In genomic region chr2:231715988-231716616, GRCh38 we compare ENCODE assay signal across 9 cellular contexts. TPM values are rescaled to one million over a fixed set of nuclear protein-coding genes. Genes with fewer than 3 reads are reported as not detected.
DNase-seq lines count a peak whose midpoint lies in the region; ATAC-seq and TF ChIP-seq lines count a peak whose summit lies in the region.
"Had no signal": no experiment of that assay in that cellular context is flagged by ENCODE, and none has a peak within 500 bp of the region (broad histone marks: within the 10 kb centered on the region; RNA-seq: fewer than 3 reads in every experiment).

No MANE protein-coding gene starts in this region.

- H3F3A ChIP-seq in SK-N-SH (replicated peaks; ENCODE audit: insufficient read depth) = peaks cover 27% of the 10 kb centered on the region

- no peaks in the 10 kb centered on the region for H3K27me3 Mint-ChIP-seq in chondrocyte (ENCODE audit: low read depth)

- H3K4me1 Mint-ChIP-seq in chondrocyte (ENCODE audit: low read depth) = peaks cover 46% of the 10 kb centered on the region

- ATAC-seq in SK-N-SH treated with all-trans-retinoic acid at 6 μM for 48 hours (no peak), HG02852 (IDR thresholded peaks at IDR 0.05; ENCODE audit: unreplicated experiment) (no peak)

- H3K79me2 ChIP-seq in SK-N-SH (ENCODE audit: insufficient read depth) (peaks cover 24% of the 10 kb centered on the region), osteoblast (ENCODE audit: insufficient read depth, low read length) (peaks cover 21% of the 10 kb centered on the region), mammary epithelial cell (ENCODE audit: insufficient read depth, low read length) (peaks cover 20% of the 10 kb centered on the region)

- CTCF ChIA-PET in SK-N-SH (lab: Yijun Ruan, JAX) = interaction anchor here (0.5 to 34.6 kb wide), 32 partner anchors 9 to 963 kb away, joined by 3 to 1218 read pairs (median 8); partner anchors contain the start of gene COPS7B
- CTCF ChIA-PET in mammary epithelial cell (lab: Charles Lee; ENCODE audit: low non-redundant PET) = interaction anchor here (2.7 kb wide), 1 partner anchor 38 kb away, joined by 58 read pairs; no protein-coding TSS in a partner anchor

- TF ChIP-seq EP300 in SK-N-SH (IDR thresholded peaks at IDR 0.05; ENCODE audit: borderline replicate concordance in 1 of 2, low read depth in 1 of 2, low read length in 1 of 2) = no peak

- H3K27me3 ChIP-seq in SK-N-SH (ENCODE audit: insufficient read depth) (no peaks in the 10 kb centered on the region), MG63 (no peaks in the 10 kb centered on the region), osteoblast (ENCODE audit: insufficient read depth, low read length) (no peaks in the 10 kb centered on the region), mammary epithelial cell (ENCODE audit: insufficient read depth, low read length) (no peaks in the 10 kb centered on the region)

- H3K36me3 ChIP-seq in SK-N-SH (replicated peaks in 1 of 2; ENCODE audit: control insufficient read depth in 1 of 2, insufficient read depth in 2 of 2, low read length in 1 of 2) (peaks cover 17 to 18% of the 10 kb centered on the region in 2 experiments), MG63 (peaks cover 29% of the 10 kb centered on the region), osteoblast (ENCODE audit: insufficient read depth, low read length) (peaks cover 18% of the 10 kb centered on the region), mammary epithelial cell (ENCODE audit: insufficient read depth, low read length) (peaks cover 8% of the 10 kb centered on the region)

- no TSS peak for BruUV-seq in mammary epithelial cell (replicated peaks; lab: Mats Ljungman, UMichigan)

- intact Hi-C loops in mammary epithelial cell (cut with micrococcal nuclease) = loop anchor here (1.0 kb wide), 3 partner anchors 39 to 153 kb away; no protein-coding TSS in a partner anchor

- TF ChIP-seq CTCF in SK-N-SH (IDR thresholded peaks at IDR 0.05) = no peak
- TF ChIP-seq CTCF in chondrocyte (IDR thresholded peaks at IDR 0.05) = no peak
- no peak for TF ChIP-seq CTCF in osteoblast (IDR thresholded peaks at IDR 0.05; ENCODE audit: extremely low read depth, low read depth, low read length)
- TF ChIP-seq CTCF in mammary epithelial cell (conservative IDR thresholded peaks at IDR 0.05 in 1 of 2, IDR thresholded peaks at IDR 0.05 in 1 of 2; ENCODE audit: extremely low read depth in 1 of 2, insufficient read depth in 1 of 2, low read depth in 1 of 2, low read length in 2 of 2) = no peak

- H4K20me1 ChIP-seq in SK-N-SH (ENCODE audit: insufficient read depth) (peaks cover 39% of the 10 kb centered on the region), osteoblast (ENCODE audit: insufficient read depth, low read length) (peaks cover 24% of the 10 kb centered on the region), mammary epithelial cell (ENCODE audit: insufficient read depth, low read length) (peaks cover 5% of the 10 kb centered on the region)

- H3K9ac ChIP-seq in SK-N-SH (0 out of 2 replicates have a peak overlapping the region, but pooled peaks have one; percentile 11), mammary epithelial cell (ENCODE audit: insufficient read depth, low read length) (no peak overlapping the region)

- H3K4me3 Mint-ChIP-seq in chondrocyte (ENCODE audit: unreplicated experiment) = no peak overlapping the region

- WGBS in SK-N-SH (ENCODE audit: low lambda C conversion rate) = 100% methylated on average over 3 of the region's 8 CpGs
- WGBS in mammary epithelial cell (ENCODE audit: low coverage, missing lambda C conversion rate) = 96% methylated on average over 8 of the region's 8 CpGs

- DNase-seq in SK-N-SH (no peak), MG63 (peak; percentile 48), chondrocyte (ENCODE audit: low spot score) (peak; percentile 81), osteoblast (ENCODE audit: insufficient read length, low spot score, missing footprints) (peak; percentile 88), mammary epithelial cell (no peak), globus pallidus (ENCODE audit: low spot score) (no peak)

- no peaks in the 10 kb centered on the region for H3K9me3 ChIP-seq in SK-N-SH
- H3K9me3 ChIP-seq in MG63 = no peaks in the 10 kb centered on the region
- no peaks in the 10 kb centered on the region for H3K9me3 ChIP-seq in osteoblast (ENCODE audit: low read depth, low read length)
- H3K9me3 ChIP-seq in mammary epithelial cell (replicated peaks; ENCODE audit: insufficient read depth, low read length) = no peaks in the 10 kb centered on the region

- H3K4me2 ChIP-seq in SK-N-SH = no peak overlapping the region
- peak overlapping the region; percentile 52 for H3K4me2 ChIP-seq in osteoblast (ENCODE audit: insufficient read depth, low read length)
- no peak overlapping the region for H3K4me2 ChIP-seq in mammary epithelial cell (ENCODE audit: insufficient read depth, low read depth, low read length)

- H3K9me3 Mint-ChIP-seq in chondrocyte (ENCODE audit: low read depth) = no peaks in the 10 kb centered on the region

- H2AFZ ChIP-seq in SK-N-SH (ENCODE audit: low read depth) (no peak overlapping the region), osteoblast (ENCODE audit: low read length) (peak overlapping the region; percentile 82), mammary epithelial cell (ENCODE audit: low read depth, low read length) (no peak overlapping the region)

- H3K36me3 Mint-ChIP-seq in chondrocyte (ENCODE audit: low read depth) = peaks cover 12% of the 10 kb centered on the region

- in situ Hi-C loops in mammary epithelial cell (cut with MboI; ENCODE audit: low sequenced_read_pairs in 2 of 2) = no loop called here

- no peak for TF ChIP-seq RAD21 in SK-N-SH (IDR thresholded peaks at IDR 0.05; ENCODE audit: low read length)

- H3K27ac Mint-ChIP-seq in chondrocyte (ENCODE audit: unreplicated experiment) = peak overlapping the region; percentile 73

- no peak overlapping the region for H3K27ac ChIP-seq in SK-N-SH (ENCODE audit: low read depth in 2 of 2, low read length in 1 of 2)
- peak overlapping the region; percentile 90 for H3K27ac ChIP-seq in osteoblast (ENCODE audit: low read depth, low read length)
- H3K27ac ChIP-seq in mammary epithelial cell (ENCODE audit: insufficient read depth, low read depth, low read length) = no peak overlapping the region

- dilution Hi-C loops in mammary epithelial cell (cut with HindIII; ENCODE audit: low sequenced_read_pairs) = no loop called here

- H3K9me2 ChIP-seq in SK-N-SH = no peaks in the 10 kb centered on the region

- POLR2A ChIA-PET in SK-N-SH (lab: Yijun Ruan, JAX) = interaction anchor here (0.6 to 3.4 kb wide), 4 partner anchors 8 to 39 kb away, joined by 3 to 20 read pairs (median 12); partner anchors contain the start of gene PTMA

- peaks cover 20 to 31% of the 10 kb centered on the region in 2 experiments; a peak in 3 of 4 replicates for H3K4me1 ChIP-seq in SK-N-SH (ENCODE audit: control insufficient read depth in 1 of 2, insufficient read depth in 2 of 2, low read depth in 1 of 2, low read length in 1 of 2)
- peaks cover 53% of the 10 kb centered on the region for H3K4me1 ChIP-seq in osteoblast (ENCODE audit: insufficient read depth, low read length)
- peaks cover 16% of the 10 kb centered on the region for H3K4me1 ChIP-seq in mammary epithelial cell (ENCODE audit: insufficient read depth, low read length)

- H3K4me3 ChIP-seq in SK-N-SH (ENCODE audit: low read depth in 2 of 2, low read length in 1 of 2) = no peak overlapping the region
- no peak overlapping the region for H3K4me3 ChIP-seq in MG63
- peak overlapping the region; percentile 34 for H3K4me3 ChIP-seq in osteoblast (ENCODE audit: insufficient read depth, low read length)
- no peak overlapping the region for H3K4me3 ChIP-seq in mammary epithelial cell (replicated peaks in 1 of 3; ENCODE audit: insufficient read depth in 1 of 3, low read depth in 2 of 3, low read length in 3 of 3)
- H3K4me3 ChIP-seq: skin epidermis had no signal

TF ChIP-seq in SK-N-SH, 30 proteins besides CTCF, POLR2A, EP300 and RAD21 (continues in another document):
- no peak for TF ChIP-seq ELF1 (IDR thresholded peaks at IDR 0.05)
- TF ChIP-seq, protein P1, sequence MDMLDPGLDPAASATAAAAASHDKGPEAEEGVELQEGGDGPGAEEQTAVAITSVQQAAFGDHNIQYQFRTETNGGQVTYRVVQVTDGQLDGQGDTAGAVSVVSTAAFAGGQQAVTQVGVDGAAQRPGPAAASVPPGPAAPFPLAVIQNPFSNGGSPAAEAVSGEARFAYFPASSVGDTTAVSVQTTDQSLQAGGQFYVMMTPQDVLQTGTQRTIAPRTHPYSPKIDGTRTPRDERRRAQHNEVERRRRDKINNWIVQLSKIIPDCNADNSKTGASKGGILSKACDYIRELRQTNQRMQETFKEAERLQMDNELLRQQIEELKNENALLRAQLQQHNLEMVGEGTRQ (IDR thresholded peaks at IDR 0.05; ENCODE audit: borderline replicate concordance, low read depth, low read length) = no peak

TF ChIP-seq in SK-N-SH treated with all-trans-retinoic acid at 6 μM for 48 hours, 23 proteins besides CTCF, POLR2A, EP300 and RAD21 (continues in another document):
- TF ChIP-seq, protein P2, sequence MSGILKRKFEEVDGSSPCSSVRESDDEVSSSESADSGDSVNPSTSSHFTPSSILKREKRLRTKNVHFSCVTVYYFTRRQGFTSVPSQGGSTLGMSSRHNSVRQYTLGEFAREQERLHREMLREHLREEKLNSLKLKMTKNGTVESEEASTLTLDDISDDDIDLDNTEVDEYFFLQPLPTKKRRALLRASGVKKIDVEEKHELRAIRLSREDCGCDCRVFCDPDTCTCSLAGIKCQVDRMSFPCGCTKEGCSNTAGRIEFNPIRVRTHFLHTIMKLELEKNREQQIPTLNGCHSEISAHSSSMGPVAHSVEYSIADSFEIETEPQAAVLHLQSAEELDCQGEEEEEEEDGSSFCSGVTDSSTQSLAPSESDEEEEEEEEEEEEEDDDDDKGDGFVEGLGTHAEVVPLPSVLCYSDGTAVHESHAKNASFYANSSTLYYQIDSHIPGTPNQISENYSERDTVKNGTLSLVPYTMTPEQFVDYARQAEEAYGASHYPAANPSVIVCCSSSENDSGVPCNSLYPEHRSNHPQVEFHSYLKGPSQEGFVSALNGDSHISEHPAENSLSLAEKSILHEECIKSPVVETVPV (CRISPR knock-in tag; IDR thresholded peaks at IDR 0.05) = no peak

RNA-seq across cellular contexts. Expression of gene PTMA, which starts 7.8 kb away (rescaled TPM):
- polyA plus RNA-seq in SK-N-SH (2012; rRNA removed) = 517 and 767 TPM in 2 replicates
- 733 and 1,021 TPM in 2 replicates for polyA plus RNA-seq in SK-N-SH (2012; cell fraction: cytosol; rRNA removed)
- 319 and 439 TPM in 2 replicates for polyA plus RNA-seq in SK-N-SH (2012; cell fraction: nucleus; rRNA removed)
- total RNA-seq in MG63 (2014; rRNA removed; shearing (Covaris generic); ENCODE audit: low replicate concordance) = 1,493 and 1,533 TPM in 2 replicates
- 391 to 435 TPM (median 409 TPM) in 3 replicates for total RNA-seq in chondrocyte
- total RNA-seq in osteoblast = 459 and 545 TPM in 2 replicates
- total RNA-seq in mammary epithelial cell = 100 to 1,000 TPM; 300 to 544 TPM
- polyA plus RNA-seq in mammary epithelial cell = 651 TPM
- polyA minus RNA-seq in mammary epithelial cell = 178 TPM

Comparison
In these comparisons a context has a peak if more than half of its experiments do, and no peak if none do; other contexts are left out.
1. DNase-seq: peak in MG63 (single experiment), chondrocyte (single experiment) and osteoblast (single experiment); none in SK-N-SH (single experiment), mammary epithelial cell (single experiment) and globus pallidus (single experiment).